ENCODE assay signal across 8 cellular contexts in the genomic region with DNA sequence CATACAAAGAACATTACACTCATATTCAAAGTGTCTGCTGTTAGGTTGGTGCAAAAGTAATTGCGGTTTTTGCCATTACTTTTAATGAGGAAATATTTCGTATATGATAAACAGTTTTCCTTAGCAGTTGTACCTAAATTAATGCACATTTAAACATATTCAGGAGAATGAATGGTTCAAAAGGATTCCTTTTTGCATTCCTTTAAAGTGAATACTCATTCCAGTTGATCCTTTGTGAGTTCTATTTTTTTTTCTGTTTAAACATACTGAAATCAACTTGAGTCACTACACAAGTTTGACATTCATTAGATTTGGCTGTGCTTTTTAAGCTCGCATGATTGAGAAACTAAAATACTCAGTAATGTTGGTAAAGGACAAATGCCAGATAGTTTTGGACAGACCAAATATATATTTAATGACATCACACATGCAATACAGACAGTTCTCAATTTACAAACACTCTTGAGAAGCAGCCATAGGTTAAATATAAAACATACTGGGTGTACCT. TPM values are rescaled to one million over a fixed set of nuclear protein-coding genes. Genes with fewer than 3 reads are reported as not detected.
DNase-seq lines count a peak whose midpoint lies in the region; ATAC-seq, FAIRE-seq and TF ChIP-seq lines count a peak whose summit lies in the region.

No MANE protein-coding gene starts in this region.

- TF ChIP-seq RAD21 in IMR-90 (IDR thresholded peaks at IDR 0.05; ENCODE audit: low read length), result no peak
- TF ChIP-seq RAD21 in K562 (CRISPR knock-in tag; conservative IDR thresholded peaks at IDR 0.05 in 1 of 2, IDR thresholded peaks at IDR 0.05 in 1 of 2), result no peak

- no peak overlapping the region; the same call in 1 of the 2 replicates for H4K5ac ChIP-seq in IMR-90 (ENCODE audit: low read depth, low read length)

- peak; percentile 82 for DNase-seq in BJ (ENCODE audit: low read depth)
- DNase-seq in IMR-90, result peak; percentile 98
- DNase-seq in K562 (ENCODE audit: extremely low read depth in 1 of 4, low spot score in 3 of 4), result no peak
- no peak for DNase-seq in stimulated activated CD4-positive, alpha-beta T cell treated with anti-CD3 and anti-CD28 coated beads, Interleukin-12 subunit alpha, Interleukin-12 subunit beta, amount 100 ng/mL, for 4 hours
- no peak for DNase-seq in OCI-M1 (lab: John Stamatoyannopoulos, UW)

- H3K9me3 ChIP-seq in IMR-90 (ENCODE audit: control insufficient read depth, insufficient read depth, low read length) (0 out of 2 replicates have a peak, but pooled peaks cover 2% of the 10 kb centered on the region), K562 (replicated peaks; ENCODE audit: control insufficient read depth, insufficient read depth, low read depth, low read length) (no peaks in the 10 kb centered on the region), muscle layer of colon (ENCODE audit: low read length) (no peaks in the 10 kb centered on the region)

- H3K9me1 ChIP-seq in IMR-90 (ENCODE audit: insufficient read depth, low read length) (peaks cover 19% of the 10 kb centered on the region), K562 (ENCODE audit: control insufficient read depth, insufficient read depth, low read length) (peaks cover 2% of the 10 kb centered on the region)

- H3K14ac ChIP-seq in IMR-90 (replicated peaks; ENCODE audit: low read depth, low read length), result no peak overlapping the region

- peak overlapping the region; percentile 28; the same call in 1 of the 2 replicates for H3K18ac ChIP-seq in IMR-90 (ENCODE audit: low read depth, low read length)

- no peak for FAIRE-seq in K562 (lab: Jason Lieb, UNC)

- no peak overlapping the region for H4K91ac ChIP-seq in IMR-90 (ENCODE audit: insufficient read depth, low read depth, low read length)

- TF ChIP-seq EP300 in K562 (IDR thresholded peaks at IDR 0.05; ENCODE audit: low read length), result no peak

- peak overlapping the region; percentile 38; the same call in 1 of the 2 replicates for H2BK20ac ChIP-seq in IMR-90 (ENCODE audit: low read depth, low read length)

- H3K4me1 ChIP-seq in IMR-90 (ENCODE audit: control insufficient read depth, insufficient read depth, low read length) (peaks cover 25% of the 10 kb centered on the region), K562 (replicated peaks in 1 of 2; ENCODE audit: control insufficient read depth in 2 of 2, insufficient read depth in 2 of 2, low read length in 2 of 2) (peaks cover 16 to 44% of the 10 kb centered on the region in 2 experiments), muscle layer of colon (ENCODE audit: insufficient read depth, low read length) (peaks cover 57% of the 10 kb centered on the region)

- TF ChIP-seq CTCF in BJ (IDR thresholded peaks at IDR 0.05; ENCODE audit: insufficient read depth, low read depth, low read length) (no peak), IMR-90 (conservative IDR thresholded peaks at IDR 0.05; ENCODE audit: low read depth, low read length) (no peak), K562 (IDR thresholded peaks at IDR 0.05 in 2 of 3, conservative IDR thresholded peaks at IDR 0.05 in 1 of 3; ENCODE audit: insufficient read depth in 2 of 3, low read depth in 1 of 3, low read length in 3 of 3) (no peak)

- POLR2A ChIA-PET in BJ (lab: Charles Lee) (interaction anchor here (0.6 to 1.0 kb wide), 5 partner anchors 10 to 272 kb away, joined by 3 to 6 read pairs (median 4); no protein-coding TSS in a partner anchor), IMR-90 (lab: Charles Lee; ENCODE audit: unreplicated experiment) (interaction anchor here (0.6 to 1.3 kb wide), 9 partner anchors 12 to 185 kb away, joined by 3 to 5 read pairs (median 4); no protein-coding TSS in a partner anchor), K562 (lab: Yijun Ruan, JAX) (interaction anchor here (0.5 to 4.7 kb wide), 5 partner anchors 15 to 658 kb away, joined by 3 to 26 read pairs (median 3); no protein-coding TSS in a partner anchor)

- no TSS peak for BruUV-seq in IMR-90 (replicated peaks; lab: Mats Ljungman, UMichigan)
- no TSS peak for BruUV-seq in K562 (replicated peaks; lab: Mats Ljungman, UMichigan)

- intact Hi-C loops in IMR-90 (cut with micrococcal nuclease) (loop anchor here (1.0 kb wide), 5 partner anchors 46 to 274 kb away; no protein-coding TSS in a partner anchor), K562 (cut with micrococcal nuclease) (loop anchor here (10.0 kb wide), 1 partner anchor 138 kb away; no protein-coding TSS in a partner anchor)

- H4K20me1 ChIP-seq in IMR-90 (ENCODE audit: insufficient read depth, low read length) (no peaks in the 10 kb centered on the region), K562 (replicated peaks; ENCODE audit: control insufficient read depth, insufficient read depth, low read length) (no peaks in the 10 kb centered on the region)

- H3K23ac ChIP-seq in IMR-90 (ENCODE audit: low read depth, low read length), result no peak overlapping the region; the same call in 1 of the 2 replicates

- CTCF ChIA-PET in BJ (lab: Yijun Ruan, JAX), result interaction anchor here (1.2 to 1.5 kb wide), 2 partner anchors 43 to 275 kb away, joined by 3 to 4 read pairs; no protein-coding TSS in a partner anchor
- CTCF ChIA-PET in IMR-90 (lab: Yijun Ruan, JAX), result interaction anchor here (0.5 to 1.6 kb wide), 2 partner anchors 139 to 501 kb away, joined by 3 to 6 read pairs; no protein-coding TSS in a partner anchor
- CTCF ChIA-PET in K562 (lab: Yijun Ruan, JAX; ENCODE audit: low intra/inter-chr PET ratio), result no interaction called here

- no CpG with 5 or more reads among the region's 3 CpGs for WGBS in IMR-90 (ENCODE audit: extremely low coverage in 2 of 2, insufficient read length in 1 of 2), 2 experiments
- WGBS in K562 (ENCODE audit: insufficient coverage, low coverage, missing lambda C conversion rate), result 4% methylated on average over 3 of the region's 3 CpGs

- in situ Hi-C loops in IMR-90 (cut with MboI; ENCODE audit: low sequenced_read_pairs), result loop anchor here (5.0 to 10.0 kb wide), 2 partner anchors 108 to 276 kb away; no protein-coding TSS in a partner anchor
- in situ Hi-C loops in K562 (cut with MboI), result no loop called here

- ATAC-seq in IMR-90 (ENCODE audit: low read depth), result peak; percentile 1
- ATAC-seq in K562, result no peak
- no peak for ATAC-seq in GM18520 (IDR thresholded peaks at IDR 0.05; ENCODE audit: unreplicated experiment)
- no peak for ATAC-seq in HG02885 (IDR thresholded peaks at IDR 0.05; ENCODE audit: poor library complexity, unreplicated experiment)

- H2BK15ac ChIP-seq in IMR-90 (ENCODE audit: low read depth, low read length), result no peak overlapping the region; the same call in 2 of the 3 replicates

- H3K27me3 ChIP-seq in BJ (ENCODE audit: control insufficient read depth, insufficient read depth, low read length) (no peaks in the 10 kb centered on the region), IMR-90 (ENCODE audit: control insufficient read depth, insufficient read depth, low read length) (no peaks in the 10 kb centered on the region), K562 (ENCODE audit: control insufficient read depth in 2 of 2, insufficient read depth in 2 of 2, low read length in 2 of 2) (no peaks in the 10 kb centered on the region), muscle layer of colon (ENCODE audit: control insufficient read depth in 1 of 2, insufficient read depth in 2 of 2, low read length in 2 of 2) (no peaks in the 10 kb centered on the region)

- peak overlapping the region; percentile 17; the same call in 1 of the 2 replicates for H3K4ac ChIP-seq in IMR-90 (ENCODE audit: low read depth, low read length)

- peak overlapping the region; percentile 100; the same call in 1 of the 2 replicates for H3K27ac ChIP-seq in IMR-90 (ENCODE audit: insufficient read depth, low read length)
- H3K27ac ChIP-seq in K562 (ENCODE audit: extremely low read depth, low read depth, low read length), result peak overlapping the region; percentile 97; the same call in 2 of the 3 replicates
- peak overlapping the region; percentile 22 for H3K27ac ChIP-seq in muscle layer of colon (ENCODE audit: low read depth, low read length)

- H3K56ac ChIP-seq in IMR-90 (ENCODE audit: extremely low read depth, insufficient read depth, low read length), result peak overlapping the region; percentile 70

- H3K4me3 ChIP-seq in BJ (ENCODE audit: low read depth, low read length), result no peak overlapping the region
- H3K4me3 ChIP-seq in IMR-90 (ENCODE audit: insufficient read depth, low read depth, low read length), result no peak overlapping the region
- no peak overlapping the region for H3K4me3 ChIP-seq in K562
- no peak overlapping the region for H3K4me3 ChIP-seq in muscle layer of colon (ENCODE audit: low read depth in 1 of 2, low read length in 2 of 2)

- H3K79me2 ChIP-seq in K562 (ENCODE audit: control insufficient read depth, insufficient read depth, low read length), result peaks cover 35% of the 10 kb centered on the region

- H3K4me2 ChIP-seq in IMR-90 (ENCODE audit: low read depth, low read length), result peak overlapping the region; percentile 78; the same call in 1 of the 2 replicates
- H3K4me2 ChIP-seq in K562 (ENCODE audit: insufficient read depth, low read length), result peak overlapping the region; percentile 51

- H2BK5ac ChIP-seq in IMR-90 (ENCODE audit: low read depth, low read length, poor library complexity, severe bottlenecking), result peak overlapping the region; percentile 100

- H2AK5ac ChIP-seq in IMR-90 (ENCODE audit: low read depth, low read length), result no peak overlapping the region

- H3K9ac ChIP-seq in IMR-90 (ENCODE audit: low read depth, low read length) (no peak overlapping the region), K562 (ENCODE audit: insufficient read depth in 1 of 2, low read depth in 2 of 2, low read length in 2 of 2) (peak overlapping the region in 1 of 2 experiments; percentile 92; a peak in 2 of 4 replicates), muscle layer of colon (ENCODE audit: low read length) (no peak overlapping the region)

- dilution Hi-C loops in IMR-90 (cut with HindIII; ENCODE audit: low sequenced_read_pairs, unreplicated experiment), result no loop called here

- no peak for TF ChIP-seq POLR2A in IMR-90 (IDR thresholded peaks at IDR 0.05; ENCODE audit: low read depth, low read length)
- TF ChIP-seq POLR2A in K562 (conservative IDR thresholded peaks at IDR 0.05), result no peak

- H4K8ac ChIP-seq in IMR-90 (ENCODE audit: low read depth in 2 of 2, low read length in 2 of 2), result peak overlapping the region; percentile 59 to 99; a peak in 3 of 4 replicates

- peak overlapping the region; percentile 48; the same call in 1 of the 2 replicates for H2BK120ac ChIP-seq in IMR-90 (ENCODE audit: low read depth, low read length)

- H2AFZ ChIP-seq in IMR-90 (replicated peaks; ENCODE audit: low read length, poor library complexity) (no peak overlapping the region), K562 (ENCODE audit: low read depth, low read length) (peak overlapping the region; percentile 73)

- H2AK9ac ChIP-seq in IMR-90 (replicated peaks; ENCODE audit: low read depth, low read length, poor library complexity), result no peak overlapping the region

- H3K36me3 ChIP-seq in BJ (ENCODE audit: control insufficient read depth, insufficient read depth, low read length), result no peaks in the 10 kb centered on the region
- no peaks in the 10 kb centered on the region for H3K36me3 ChIP-seq in IMR-90 (ENCODE audit: control insufficient read depth, insufficient read depth, low read length)
- H3K36me3 ChIP-seq in K562 (ENCODE audit: control insufficient read depth, insufficient read depth, low read length), result no peaks in the 10 kb centered on the region
- H3K36me3 ChIP-seq in muscle layer of colon (ENCODE audit: insufficient read depth, low read length), result no peaks in the 10 kb centered on the region

- peaks cover 20 to 60% of the 10 kb centered on the region in 2 experiments for H3K79me1 ChIP-seq in IMR-90 (ENCODE audit: low read depth in 1 of 2, low read length in 2 of 2)

RNA-seq across cellular contexts. Expression of a gene that starts 13.8 kb away (rescaled TPM):
- polyA plus RNA-seq in BJ (2011; rRNA removed), result 472 and 596 TPM in 2 replicates
- 293 and 317 TPM in 2 replicates for polyA minus RNA-seq in BJ (2011; rRNA and poly(A)+ RNA removed)
- 881 and 1,389 TPM in 2 replicates for total RNA-seq in IMR-90 (2012; rRNA removed)
- polyA plus RNA-seq in IMR-90 (2012; rRNA removed), result 213 and 313 TPM in 2 replicates
- polyA plus RNA-seq in IMR-90 (2012; cell fraction: cytosol; rRNA removed), result 33.9 and 129 TPM in 2 replicates
- polyA plus RNA-seq in IMR-90 (2012; cell fraction: nucleus; rRNA removed; ENCODE audit: low replicate concordance), result 118 and 947 TPM in 2 replicates
- 290 and 561 TPM in 2 replicates for total RNA-seq in K562 (2011; cell fraction: chromatin; rRNA removed; ENCODE audit: low replicate concordance)
- total RNA-seq in K562 (2011; cell fraction: nucleolus; rRNA removed), result 141 TPM in 2 replicates
- total RNA-seq in K562 (2011; cell fraction: nucleoplasm; rRNA removed), result 257 and 355 TPM in 2 replicates
- total RNA-seq in K562 (2014; rRNA removed), result 176 and 194 TPM in 2 replicates
- total RNA-seq in K562 (2014; rRNA removed; fragmentation: Illumina TruSeq; extraction: Trizol), result 227 and 308 TPM in 2 replicates
- 106 and 114 TPM in 2 replicates for total RNA-seq in K562 (2015; rRNA removed; fragmentation: Illumina TruSeq; extraction: Trizol)
- 249 and 292 TPM in 2 replicates for total RNA-seq in K562 (2021)
- 122 and 143 TPM in 2 replicates for polyA plus RNA-seq in K562 (2011; rRNA removed)
- 83.9 and 91.7 TPM in 2 replicates for polyA plus RNA-seq in K562 (2011; cell fraction: cytosol; rRNA removed)
- 241 and 296 TPM in 2 replicates for polyA plus RNA-seq in K562 (2011; cell fraction: nucleus; rRNA removed)
- polyA plus RNA-seq in K562 (2012), result 79.7 and 147 TPM in 2 replicates
- polyA plus RNA-seq in K562 (2014; fragmentation: Illumina TruSeq; extraction: Trizol), result 180 and 209 TPM in 2 replicates
- polyA plus RNA-seq in K562 (2014; fragmentation: Nextera tagmentation; extraction: Ambion mirVana), result 100 to 1,000 TPM in 1 of 2 experiments, 10 to 100 TPM in 1; 98.7 to 132 TPM
- 117 and 130 TPM in 2 replicates for polyA plus RNA-seq in K562 (2014; rRNA removed)
- 176 and 180 TPM in 2 replicates for polyA minus RNA-seq in K562 (2011; rRNA and poly(A)+ RNA removed)
- polyA minus RNA-seq in K562 (2011; cell fraction: cytosol; rRNA and poly(A)+ RNA removed), result 73.8 and 122 TPM in 2 replicates
- 275 and 440 TPM in 2 replicates for polyA minus RNA-seq in K562 (2011; cell fraction: nucleus; rRNA and poly(A)+ RNA removed)

Comparison
In these comparisons a context has a peak if more than half of its experiments do, and no peak if none do; other contexts are left out.
1. DNase-seq: peak in BJ (single experiment) and IMR-90 (single experiment); none in K562 (0 of 4), stimulated activated CD4-positive, alpha-beta T cell treated with anti-CD3 and anti-CD28 coated beads, Interleukin-12 subunit alpha, Interleukin-12 subunit beta, amount 100 ng/mL, for 4 hours (single experiment) and OCI-M1 (single experiment).
2. H3K27ac ChIP-seq: peak in every context shown above with its lines; median percentile 100 in IMR-90; 97 in K562; 22 in muscle layer of colon.